ENCODE assay signal across 1 cellular context in genomic region chr14:95503365-95504134, GRCh38.
TF ChIP-seq lines count a peak whose summit lies in the region.

No MANE protein-coding gene starts in this region.

TF ChIP-seq in GM12878, 131 proteins besides CTCF, POLR2A, EP300 and RAD21 (continued from another document and continues in another):
- TF ChIP-seq, protein P1, sequence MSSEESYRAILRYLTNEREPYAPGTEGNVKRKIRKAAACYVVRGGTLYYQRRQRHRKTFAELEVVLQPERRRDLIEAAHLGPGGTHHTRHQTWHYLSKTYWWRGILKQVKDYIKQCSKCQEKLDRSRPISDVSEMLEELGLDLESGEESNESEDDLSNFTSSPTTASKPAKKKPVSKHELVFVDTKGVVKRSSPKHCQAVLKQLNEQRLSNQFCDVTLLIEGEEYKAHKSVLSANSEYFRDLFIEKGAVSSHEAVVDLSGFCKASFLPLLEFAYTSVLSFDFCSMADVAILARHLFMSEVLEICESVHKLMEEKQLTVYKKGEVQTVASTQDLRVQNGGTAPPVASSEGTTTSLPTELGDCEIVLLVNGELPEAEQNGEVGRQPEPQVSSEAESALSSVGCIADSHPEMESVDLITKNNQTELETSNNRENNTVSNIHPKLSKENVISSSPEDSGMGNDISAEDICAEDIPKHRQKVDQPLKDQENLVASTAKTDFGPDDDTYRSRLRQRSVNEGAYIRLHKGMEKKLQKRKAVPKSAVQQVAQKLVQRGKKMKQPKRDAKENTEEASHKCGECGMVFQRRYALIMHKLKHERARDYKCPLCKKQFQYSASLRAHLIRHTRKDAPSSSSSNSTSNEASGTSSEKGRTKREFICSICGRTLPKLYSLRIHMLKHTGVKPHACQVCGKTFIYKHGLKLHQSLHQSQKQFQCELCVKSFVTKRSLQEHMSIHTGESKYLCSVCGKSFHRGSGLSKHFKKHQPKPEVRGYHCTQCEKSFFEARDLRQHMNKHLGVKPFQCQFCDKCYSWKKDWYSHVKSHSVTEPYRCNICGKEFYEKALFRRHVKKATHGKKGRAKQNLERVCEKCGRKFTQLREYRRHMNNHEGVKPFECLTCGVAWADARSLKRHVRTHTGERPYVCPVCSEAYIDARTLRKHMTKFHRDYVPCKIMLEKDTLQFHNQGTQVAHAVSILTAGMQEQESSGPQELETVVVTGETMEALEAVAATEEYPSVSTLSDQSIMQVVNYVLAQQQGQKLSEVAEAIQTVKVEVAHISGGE (CRISPR knock-in tag; IDR thresholded peaks at IDR 0.05): no peak
- TF ChIP-seq SPI1 (IDR thresholded peaks at IDR 0.05; ENCODE audit: borderline replicate concordance, insufficient read depth, low read depth, low read length) (no peak), FOS (IDR thresholded peaks at IDR 0.05; ENCODE audit: borderline replicate concordance, extremely low read depth, insufficient read length) (no peak), YY1 (IDR thresholded peaks at IDR 0.05; ENCODE audit: low read depth, low read length) (0 out of 2 replicates have a peak, but pooled peaks have one; percentile 31), RFX5 (IDR thresholded peaks at IDR 0.05; ENCODE audit: low read depth, low read length) (no peak), FOXK2 (IDR thresholded peaks at IDR 0.05) (no peak), RCOR1 (conservative IDR thresholded peaks at IDR 0.05; ENCODE audit: low read depth, low read length) (0 out of 2 replicates have a peak, but pooled peaks have one; percentile 48), YBX1 (IDR thresholded peaks at IDR 0.05) (no peak), POU2F2 (IDR thresholded peaks at IDR 0.05; ENCODE audit: borderline replicate concordance, low read depth, low read length) (peak; percentile 17; the same call in 1 of the 3 replicates), SRF (IDR thresholded peaks at IDR 0.05; ENCODE audit: low read depth in 2 of 2, low read length in 2 of 2) (no peak), CEBPB (IDR thresholded peaks at IDR 0.05; ENCODE audit: borderline replicate concordance in 1 of 2, low read depth in 2 of 2, low read length in 2 of 2) (no peak), KLF5 (IDR thresholded peaks at IDR 0.05; ENCODE audit: partially characterized antibody) (no peak), MYC (IDR thresholded peaks at IDR 0.05; ENCODE audit: insufficient read depth, insufficient read length, insufficient replicate concordance, low read length, severe bottlenecking) (no peak), POLR2AphosphoS2 (IDR thresholded peaks at IDR 0.05; ENCODE audit: low read depth, low read length) (no peak), SP1 (IDR thresholded peaks at IDR 0.05; ENCODE audit: low read depth, low read length) (no peak), IRF4 (IDR thresholded peaks at IDR 0.05; ENCODE audit: low read depth, low read length) (no peak), GABPA (IDR thresholded peaks at IDR 0.05; ENCODE audit: low read depth) (no peak), STAT3 (IDR thresholded peaks at IDR 0.05; ENCODE audit: low read depth, low read length) (no peak), SIN3A (IDR thresholded peaks at IDR 0.05; ENCODE audit: low read depth, low read length) (no peak), CREM (IDR thresholded peaks at IDR 0.05; ENCODE audit: low read depth) (no peak), HDAC2 (IDR thresholded peaks at IDR 0.05) (no peak), POLR2AphosphoS5 (IDR thresholded peaks at IDR 0.05; ENCODE audit: low read length) (no peak), ELK1 (IDR thresholded peaks at IDR 0.05; ENCODE audit: low read depth, low read length) (no peak), DPF2 (IDR thresholded peaks at IDR 0.05) (no peak), ZBTB40 (IDR thresholded peaks at IDR 0.05; ENCODE audit: borderline replicate concordance) (no peak), JUND (IDR thresholded peaks at IDR 0.05; ENCODE audit: low read depth, low read length) (no peak), HCFC1 (IDR thresholded peaks at IDR 0.05; ENCODE audit: low read length) (no peak), NKRF (conservative IDR thresholded peaks at IDR 0.05) (no peak), LARP7 (IDR thresholded peaks at IDR 0.05) (no peak), SKIL (IDR thresholded peaks at IDR 0.05; ENCODE audit: low read depth, poor library complexity, severe bottlenecking) (peak; percentile 60), ZNF274 (IDR thresholded peaks at IDR 0.05; ENCODE audit: insufficient read depth, insufficient read length) (no peak), BCLAF1 (IDR thresholded peaks at IDR 0.05) (no peak), NFIC (IDR thresholded peaks at IDR 0.05; ENCODE audit: low read depth, low read length) (no peak), BACH1 (IDR thresholded peaks at IDR 0.05; ENCODE audit: borderline replicate concordance) (no peak), EGR1 (IDR thresholded peaks at IDR 0.05; ENCODE audit: borderline replicate concordance in 1 of 2, low read depth in 2 of 2, low read length in 2 of 2) (no peak)
- TF ChIP-seq, protein P2, sequence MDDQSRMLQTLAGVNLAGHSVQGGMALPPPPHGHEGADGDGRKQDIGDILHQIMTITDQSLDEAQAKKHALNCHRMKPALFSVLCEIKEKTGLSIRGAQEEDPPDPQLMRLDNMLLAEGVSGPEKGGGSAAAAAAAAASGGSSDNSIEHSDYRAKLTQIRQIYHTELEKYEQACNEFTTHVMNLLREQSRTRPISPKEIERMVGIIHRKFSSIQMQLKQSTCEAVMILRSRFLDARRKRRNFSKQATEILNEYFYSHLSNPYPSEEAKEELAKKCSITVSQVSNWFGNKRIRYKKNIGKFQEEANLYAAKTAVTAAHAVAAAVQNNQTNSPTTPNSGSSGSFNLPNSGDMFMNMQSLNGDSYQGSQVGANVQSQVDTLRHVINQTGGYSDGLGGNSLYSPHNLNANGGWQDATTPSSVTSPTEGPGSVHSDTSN (IDR thresholded peaks at IDR 0.05; ENCODE audit: insufficient replicate concordance, low read depth, low read length): no peak
- TF ChIP-seq, protein P3, sequence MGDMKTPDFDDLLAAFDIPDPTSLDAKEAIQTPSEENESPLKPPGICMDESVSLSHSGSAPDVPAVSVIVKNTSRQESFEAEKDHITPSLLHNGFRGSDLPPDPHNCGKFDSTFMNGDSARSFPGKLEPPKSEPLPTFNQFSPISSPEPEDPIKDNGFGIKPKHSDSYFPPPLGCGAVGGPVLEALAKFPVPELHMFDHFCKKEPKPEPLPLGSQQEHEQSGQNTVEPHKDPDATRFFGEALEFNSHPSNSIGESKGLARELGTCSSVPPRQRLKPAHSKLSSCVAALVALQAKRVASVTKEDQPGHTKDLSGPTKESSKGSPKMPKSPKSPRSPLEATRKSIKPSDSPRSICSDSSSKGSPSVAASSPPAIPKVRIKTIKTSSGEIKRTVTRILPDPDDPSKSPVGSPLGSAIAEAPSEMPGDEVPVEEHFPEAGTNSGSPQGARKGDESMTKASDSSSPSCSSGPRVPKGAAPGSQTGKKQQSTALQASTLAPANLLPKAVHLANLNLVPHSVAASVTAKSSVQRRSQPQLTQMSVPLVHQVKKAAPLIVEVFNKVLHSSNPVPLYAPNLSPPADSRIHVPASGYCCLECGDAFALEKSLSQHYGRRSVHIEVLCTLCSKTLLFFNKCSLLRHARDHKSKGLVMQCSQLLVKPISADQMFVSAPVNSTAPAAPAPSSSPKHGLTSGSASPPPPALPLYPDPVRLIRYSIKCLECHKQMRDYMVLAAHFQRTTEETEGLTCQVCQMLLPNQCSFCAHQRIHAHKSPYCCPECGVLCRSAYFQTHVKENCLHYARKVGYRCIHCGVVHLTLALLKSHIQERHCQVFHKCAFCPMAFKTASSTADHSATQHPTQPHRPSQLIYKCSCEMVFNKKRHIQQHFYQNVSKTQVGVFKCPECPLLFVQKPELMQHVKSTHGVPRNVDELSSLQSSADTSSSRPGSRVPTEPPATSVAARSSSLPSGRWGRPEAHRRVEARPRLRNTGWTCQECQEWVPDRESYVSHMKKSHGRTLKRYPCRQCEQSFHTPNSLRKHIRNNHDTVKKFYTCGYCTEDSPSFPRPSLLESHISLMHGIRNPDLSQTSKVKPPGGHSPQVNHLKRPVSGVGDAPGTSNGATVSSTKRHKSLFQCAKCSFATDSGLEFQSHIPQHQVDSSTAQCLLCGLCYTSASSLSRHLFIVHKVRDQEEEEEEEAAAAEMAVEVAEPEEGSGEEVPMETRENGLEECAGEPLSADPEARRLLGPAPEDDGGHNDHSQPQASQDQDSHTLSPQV (IDR thresholded peaks at IDR 0.05): no peak
